In genomic region chr11:73186294-73186850, GRCh38 we compare ENCODE assay signal across 1 cellular context.
TF ChIP-seq lines count a peak whose summit lies in the region.

No MANE protein-coding gene starts in this region.

TF ChIP-seq in H1, 55 proteins besides CTCF, POLR2A, EP300 and RAD21:
- no peak for TF ChIP-seq HDAC6 (IDR thresholded peaks at IDR 0.05; ENCODE audit: low read depth, low read length)
- 0 out of 2 replicates have a peak, but pooled peaks have one; percentile 40 for TF ChIP-seq KDM1A (IDR thresholded peaks at IDR 0.05; ENCODE audit: borderline replicate concordance, low read length)
